Comparison of ENCODE assay signal across 8 cellular contexts in the genomic region with DNA sequence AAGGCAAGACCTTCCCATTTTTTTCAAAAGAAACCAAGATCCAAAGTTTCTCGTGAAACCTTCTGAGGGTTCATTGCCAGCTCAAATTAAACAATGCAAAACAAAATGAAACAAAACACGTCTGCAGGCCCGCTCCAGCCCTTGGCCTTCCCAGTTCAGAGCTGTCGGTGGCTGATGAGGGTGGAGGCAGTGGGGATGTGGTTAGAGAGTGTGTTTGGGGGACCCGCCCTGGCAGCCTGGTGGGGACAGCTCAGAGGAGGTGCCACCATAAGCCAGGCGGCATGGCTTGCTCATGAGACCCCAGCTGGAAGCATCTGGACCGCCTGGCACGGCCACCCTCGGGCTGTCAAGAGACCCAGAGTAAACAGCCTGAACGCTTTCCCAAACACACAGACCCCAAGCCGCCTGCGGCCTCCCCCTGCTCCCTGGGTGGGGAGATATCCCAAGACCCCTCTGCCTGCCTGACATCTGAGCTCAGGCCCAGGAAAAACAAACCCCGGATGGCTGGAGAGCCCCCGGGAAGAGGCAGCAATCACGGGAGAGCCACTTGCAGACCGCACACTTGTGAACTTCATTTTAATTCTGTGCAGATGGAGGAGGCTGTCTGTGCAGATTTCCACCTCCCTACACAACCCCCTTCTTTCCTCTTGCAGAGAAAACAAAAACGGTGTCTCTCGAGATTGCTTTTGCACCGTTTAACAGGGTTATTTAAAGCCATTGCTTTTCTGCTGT. TPM values are rescaled to one million over a fixed set of nuclear protein-coding genes. Genes with fewer than 3 reads are reported as not detected.
DNase-seq lines count a peak whose midpoint lies in the region; ATAC-seq and TF ChIP-seq lines count a peak whose summit lies in the region.

No MANE protein-coding gene starts in this region.

- H2AFZ ChIP-seq in SU-DHL-6 (ENCODE audit: low read depth, low read length, severe bottlenecking) = peak overlapping the region; percentile 37
- no peak overlapping the region for H2AFZ ChIP-seq in PC-9

- DNase-seq in GM03348 (ENCODE audit: low spot score) (peak; percentile 49), body of pancreas (no peak), SIG-M5 (lab: John Stamatoyannopoulos, UW) (no peak), PC-9 (no peak)

- H3K36me3 ChIP-seq in SU-DHL-6 (ENCODE audit: low read length) (no peaks in the 10 kb centered on the region), body of pancreas (replicated peaks in 1 of 2; ENCODE audit: insufficient read depth in 1 of 2, low read depth in 2 of 2) (no peaks in the 10 kb centered on the region), neutrophil (no peaks in the 10 kb centered on the region), PC-9 (ENCODE audit: low read depth) (no peaks in the 10 kb centered on the region)

- BruUV-seq in PC-9 (replicated peaks; lab: Mats Ljungman, UMichigan) = no TSS peak

- H3K4me2 ChIP-seq in SU-DHL-6 (ENCODE audit: low read depth, low read length, poor library complexity, severe bottlenecking) = peak overlapping the region; percentile 53
- H3K4me2 ChIP-seq in PC-9 = no peak overlapping the region

- POLR2A ChIA-PET in PC-9 (lab: Charles Lee; ENCODE audit: unreplicated experiment) = no interaction called here

- ATAC-seq in body of pancreas (peak; percentile 15), HG03039 (IDR thresholded peaks at IDR 0.05; ENCODE audit: unreplicated experiment) (no peak), GM21367 (IDR thresholded peaks at IDR 0.05; ENCODE audit: unreplicated experiment) (no peak)

- CTCF ChIA-PET in PC-9 (lab: Charles Lee) = no interaction called here

- H3F3A ChIP-seq in SU-DHL-6 (ENCODE audit: insufficient read depth) = 0 out of 2 replicates have a peak, but pooled peaks cover 5% of the 10 kb centered on the region
- peaks cover 34% of the 10 kb centered on the region; the same call in 1 of the 2 replicates for H3F3A ChIP-seq in PC-9 (ENCODE audit: insufficient read depth, low read depth)

- H3K27ac ChIP-seq in SU-DHL-6 (ENCODE audit: low read depth, low read length) (peak overlapping the region; percentile 93), body of pancreas (no peak overlapping the region), neutrophil (peak overlapping the region; percentile 58), PC-9 (no peak overlapping the region)

- intact Hi-C loops in body of pancreas (cut with DNase I) = no loop called here
- intact Hi-C loops in PC-9 (cut with micrococcal nuclease; ENCODE audit: unreplicated experiment) = no loop called here

- TF ChIP-seq CTCF in SU-DHL-6 (IDR thresholded peaks at IDR 0.05; ENCODE audit: insufficient read depth, low read length, poor library complexity, severe bottlenecking) (no peak), body of pancreas (IDR thresholded peaks at IDR 0.05) (no peak), neutrophil (IDR thresholded peaks at IDR 0.05) (no peak), PC-9 (conservative IDR thresholded peaks at IDR 0.05) (no peak)

- TF ChIP-seq POLR2A in body of pancreas (IDR thresholded peaks at IDR 0.05) = no peak

- 50 to 64% methylated on average over 12 to 19 of the region's 19 CpGs for WGBS in body of pancreas, 2 donors

- H4K20me1 ChIP-seq in SU-DHL-6 (ENCODE audit: low read depth, low read length) (no peaks in the 10 kb centered on the region), PC-9 (ENCODE audit: insufficient read depth) (no peaks in the 10 kb centered on the region)

- no peaks in the 10 kb centered on the region for H3K9me3 ChIP-seq in SU-DHL-6 (ENCODE audit: insufficient read depth, low read length)
- no peaks in the 10 kb centered on the region for H3K9me3 ChIP-seq in body of pancreas
- H3K9me3 ChIP-seq in neutrophil = no peaks in the 10 kb centered on the region
- H3K9me3 ChIP-seq in PC-9 (ENCODE audit: insufficient read depth, low read depth) = no peaks in the 10 kb centered on the region

- H3K4me3 ChIP-seq in SU-DHL-6 (ENCODE audit: insufficient read depth, low read length, poor library complexity, severe bottlenecking) (peak overlapping the region; percentile 27), body of pancreas (no peak overlapping the region), neutrophil (ENCODE audit: low read depth in 1 of 2, low read length in 1 of 2) (peak overlapping the region in 1 of 2 experiments; percentile 20), PC-9 (no peak overlapping the region)

- no peaks in the 10 kb centered on the region for H3K79me2 ChIP-seq in SU-DHL-6 (ENCODE audit: insufficient read depth, low read length)
- H3K79me2 ChIP-seq in PC-9 (ENCODE audit: low read depth) = no peaks in the 10 kb centered on the region

- H3K4me1 ChIP-seq in body of pancreas = no peaks in the 10 kb centered on the region
- peaks cover 76 to 84% of the 10 kb centered on the region in 2 experiments for H3K4me1 ChIP-seq in neutrophil (ENCODE audit: control insufficient read depth in 1 of 2, insufficient read depth in 1 of 2, low read depth in 1 of 2, low read length in 1 of 2)
- H3K4me1 ChIP-seq in PC-9 (replicated peaks; ENCODE audit: insufficient read depth) = peaks cover 41% of the 10 kb centered on the region

- peak overlapping the region; percentile 49 for H3K9ac ChIP-seq in SU-DHL-6 (ENCODE audit: low read length)

- H3K9me2 ChIP-seq in SU-DHL-6 (replicated peaks; ENCODE audit: insufficient read depth, low read length) (no peaks in the 10 kb centered on the region), PC-9 (ENCODE audit: insufficient read depth) (no peaks in the 10 kb centered on the region)

- no peaks in the 10 kb centered on the region for H3K27me3 ChIP-seq in SU-DHL-6 (ENCODE audit: low read length)
- no peaks in the 10 kb centered on the region for H3K27me3 ChIP-seq in body of pancreas
- no peaks in the 10 kb centered on the region for H3K27me3 ChIP-seq in neutrophil
- H3K27me3 ChIP-seq in PC-9 (ENCODE audit: insufficient read depth, low read depth) = no peaks in the 10 kb centered on the region

RNA-seq across cellular contexts. Expression of a gene that starts 35.4 kb away (rescaled TPM):
- 10 to 100 TPM; 24.9 to 25.7 TPM for total RNA-seq in body of pancreas
- 232 and 244 TPM in 2 replicates for total RNA-seq in PC-9 (2021)

RNA-seq across cellular contexts. Expression of a gene that starts 46.2 kb away (rescaled TPM):
- 10 to 100 TPM in 1 of 2 donors, 1 to 10 TPM in 1; 7.5 to 10.9 TPM for total RNA-seq in body of pancreas
- 12.6 and 17.0 TPM in 2 replicates for total RNA-seq in PC-9 (2021)

Comparison
In these comparisons a context has a peak if more than half of its experiments do, and no peak if none do; other contexts are left out.
1. H3K27ac ChIP-seq: peak in SU-DHL-6 (single experiment) and neutrophil (single experiment); none in body of pancreas (0 of 4) and PC-9 (single experiment).